Comparison of ENCODE assay signal across 11 cellular contexts in the genomic region with DNA sequence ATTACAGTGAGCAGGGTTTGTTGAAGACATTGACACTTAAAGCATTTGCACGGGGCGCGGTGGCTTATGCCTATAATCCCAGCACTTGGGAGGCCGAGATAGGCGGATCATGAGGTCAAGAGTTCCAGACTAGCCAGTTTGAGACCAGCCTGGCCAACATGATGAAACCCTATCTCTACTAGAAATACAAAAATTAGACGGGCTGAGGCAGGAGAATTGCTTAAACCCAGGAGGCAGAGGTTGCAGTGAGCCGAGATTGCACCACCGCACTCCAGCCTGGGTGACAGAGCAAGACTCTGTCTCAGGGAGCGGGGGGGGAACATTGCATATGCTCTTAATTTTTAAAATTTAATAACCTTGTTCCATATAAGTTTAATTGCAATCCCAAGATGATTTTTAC. TPM values are rescaled to one million over a fixed set of nuclear protein-coding genes. Genes with fewer than 3 reads are reported as not detected.
A peak's percentile ranks its signal among the peaks of the same experiment; 100 is the strongest.
DNase-seq lines count a peak whose midpoint lies in the region; TF ChIP-seq lines count a peak whose summit lies in the region.
"Had no signal": no experiment of that assay in that cellular context is flagged by ENCODE, and none has a peak within 500 bp of the region (broad histone marks: within the 10 kb centered on the region; RNA-seq: fewer than 3 reads in every experiment).

No MANE protein-coding gene starts in this region.

- H3K23ac ChIP-seq in trophoblast cell (ENCODE audit: low read length): no peak overlapping the region

- no peak overlapping the region for H2AK5ac ChIP-seq in trophoblast cell (ENCODE audit: low read length)

- H2BK12ac ChIP-seq in trophoblast cell (ENCODE audit: low read length): no peak overlapping the region

- no peak overlapping the region for H2BK5ac ChIP-seq in trophoblast cell (ENCODE audit: low read depth, low read length, poor library complexity)

- TF ChIP-seq CTCF in cardiac muscle cell (IDR thresholded peaks at IDR 0.05; ENCODE audit: low read depth, low read length): no peak

- H4K8ac ChIP-seq in trophoblast cell (ENCODE audit: low read depth, low read length): no peak overlapping the region

- H3K79me1 ChIP-seq in trophoblast cell (ENCODE audit: low read length): no peaks in the 10 kb centered on the region

- H2AFZ ChIP-seq in trophoblast cell (ENCODE audit: insufficient read depth, low read length, poor library complexity): no peak overlapping the region

- no peak overlapping the region for H3K18ac ChIP-seq in trophoblast cell (ENCODE audit: low read length)

- no peak overlapping the region for H3K4ac ChIP-seq in trophoblast cell (ENCODE audit: low read depth, low read length)

- H3K4me1 ChIP-seq in cardiac muscle cell (ENCODE audit: low read depth) (peaks cover 14% of the 10 kb centered on the region), trophoblast cell (ENCODE audit: control insufficient read depth in 1 of 2, insufficient read depth in 2 of 2, low read length in 2 of 2) (peaks cover 3% of the 10 kb centered on the region in 2 experiments)

- H3K27ac ChIP-seq in cardiac muscle cell: no peak overlapping the region
- no peak overlapping the region for H3K27ac ChIP-seq in trophoblast cell (ENCODE audit: low read depth, low read length)
- H3K27ac ChIP-seq: vagina had no signal

- H3K4me2 ChIP-seq in trophoblast cell (ENCODE audit: low read length): no peak overlapping the region

- H4K91ac ChIP-seq in trophoblast cell (ENCODE audit: low read depth, low read length): no peak overlapping the region

- WGBS in trophoblast cell (ENCODE audit: extremely low coverage, insufficient coverage, insufficient read length): no CpG with 5 or more reads among the region's 9 CpGs

- H3K9me3 ChIP-seq in cardiac muscle cell (ENCODE audit: low read depth): no peaks in the 10 kb centered on the region
- no peaks in the 10 kb centered on the region for H3K9me3 ChIP-seq in trophoblast cell (ENCODE audit: insufficient read depth, low read depth, low read length)
- H3K9me3 ChIP-seq: HAP-1, vagina had no signal

- no peak overlapping the region for H4K12ac ChIP-seq in trophoblast cell (ENCODE audit: low read depth, low read length)

- DNase-seq in GF-D8 (lab: John Stamatoyannopoulos, UW) (peak; percentile 55), OCI-M1 (lab: John Stamatoyannopoulos, UW) (peak; percentile 56), cardiac muscle cell (ENCODE audit: low read depth in 1 of 2, low spot score in 1 of 2) (peak; percentile 39 to 44), trophoblast cell (peak; percentile 82 to 87), AG08396 (ENCODE audit: low spot score) (no peak), NCI-H2029 (lab: John Stamatoyannopoulos, UW) (no peak)
- DNase-seq in effector CD8-positive, alpha-beta T cell (lab: John Stamatoyannopoulos, UW): no peak
- DNase-seq: activated CD4-positive, CD25-positive, alpha-beta regulatory T cell; occipital lobe had no signal

- H3K27me3 ChIP-seq in cardiac muscle cell: no peaks in the 10 kb centered on the region
- no peaks in the 10 kb centered on the region for H3K27me3 ChIP-seq in trophoblast cell (ENCODE audit: insufficient read depth, low read length)
- H3K27me3 ChIP-seq: vagina had no signal

- no peaks in the 10 kb centered on the region for H3K79me2 ChIP-seq in trophoblast cell (ENCODE audit: control insufficient read depth, insufficient read depth, low read length, poor library complexity)

- H3K4me3 ChIP-seq in cardiac muscle cell (no peak overlapping the region), trophoblast cell (ENCODE audit: low read depth, low read length) (no peak overlapping the region)
- H3K4me3 ChIP-seq: HAP-1, vagina had no signal

- H3K36me3 ChIP-seq in cardiac muscle cell: no peaks in the 10 kb centered on the region
- H3K36me3 ChIP-seq in trophoblast cell (ENCODE audit: control insufficient read depth in 1 of 2, insufficient read depth in 2 of 2, low read length in 2 of 2): peaks cover 2 to 5% of the 10 kb centered on the region in 2 experiments
- H3K36me3 ChIP-seq: vagina had no signal

- no peak overlapping the region for H3K14ac ChIP-seq in trophoblast cell (ENCODE audit: low read length)

- no peak overlapping the region for H3K9ac ChIP-seq in trophoblast cell (ENCODE audit: low read length)

- H2BK120ac ChIP-seq in trophoblast cell (ENCODE audit: insufficient read depth, low read length, poor library complexity): no peak overlapping the region

RNA-seq across cellular contexts. Expression of gene STT3B, which starts 11.9 kb away (rescaled TPM):
- total RNA-seq in cardiac muscle cell: 106 and 124 TPM in 2 replicates
- 105 and 113 TPM in 2 replicates for polyA plus RNA-seq in cardiac muscle cell
- polyA plus RNA-seq in trophoblast cell (2013): 277 and 288 TPM in 2 replicates

Comparison
In these comparisons a context has a peak if more than half of its experiments do, and no peak if none do; other contexts are left out.
1. DNase-seq: peak in GF-D8 (single experiment), OCI-M1 (single experiment), cardiac muscle cell (2 of 2) and trophoblast cell (2 of 2); none in AG08396 (single experiment), effector CD8-positive, alpha-beta T cell (single experiment) and NCI-H2029 (single experiment).